In genomic region chr13:26308836-26309235, GRCh38 we compare ENCODE assay signal across 1 cellular context.
TF ChIP-seq lines count a peak whose summit lies in the region.

No MANE protein-coding gene starts in this region.

TF ChIP-seq in K562, 482 proteins besides CTCF, POLR2A, EP300 and RAD21 (continued from another document):
- TF ChIP-seq MYBL2 (IDR thresholded peaks at IDR 0.05; ENCODE audit: low read depth) (no peak), MYBL2 (CRISPR knock-in tag; IDR thresholded peaks at IDR 0.05; ENCODE audit: borderline replicate concordance) (no peak), MAFF (IDR thresholded peaks at IDR 0.05; ENCODE audit: low read length) (peak; percentile 24; the same call in 1 of the 2 replicates), HDAC6 (IDR thresholded peaks at IDR 0.05; ENCODE audit: low read depth, low read length) (no peak), ZZZ3 (IDR thresholded peaks at IDR 0.05) (no peak), FOXP4 (CRISPR knock-in tag; IDR thresholded peaks at IDR 0.05; ENCODE audit: borderline replicate concordance) (no peak), C11orf30 (IDR thresholded peaks at IDR 0.05; ENCODE audit: low read depth) (peak; percentile 74), CTBP1 (IDR thresholded peaks at IDR 0.05; ENCODE audit: borderline replicate concordance) (no peak), ZNF263 (CRISPR knock-in tag; IDR thresholded peaks at IDR 0.05; ENCODE audit: borderline replicate concordance) (no peak), ZNF184 (CRISPR knock-in tag; IDR thresholded peaks at IDR 0.05) (no peak)
